In the genomic region with DNA sequence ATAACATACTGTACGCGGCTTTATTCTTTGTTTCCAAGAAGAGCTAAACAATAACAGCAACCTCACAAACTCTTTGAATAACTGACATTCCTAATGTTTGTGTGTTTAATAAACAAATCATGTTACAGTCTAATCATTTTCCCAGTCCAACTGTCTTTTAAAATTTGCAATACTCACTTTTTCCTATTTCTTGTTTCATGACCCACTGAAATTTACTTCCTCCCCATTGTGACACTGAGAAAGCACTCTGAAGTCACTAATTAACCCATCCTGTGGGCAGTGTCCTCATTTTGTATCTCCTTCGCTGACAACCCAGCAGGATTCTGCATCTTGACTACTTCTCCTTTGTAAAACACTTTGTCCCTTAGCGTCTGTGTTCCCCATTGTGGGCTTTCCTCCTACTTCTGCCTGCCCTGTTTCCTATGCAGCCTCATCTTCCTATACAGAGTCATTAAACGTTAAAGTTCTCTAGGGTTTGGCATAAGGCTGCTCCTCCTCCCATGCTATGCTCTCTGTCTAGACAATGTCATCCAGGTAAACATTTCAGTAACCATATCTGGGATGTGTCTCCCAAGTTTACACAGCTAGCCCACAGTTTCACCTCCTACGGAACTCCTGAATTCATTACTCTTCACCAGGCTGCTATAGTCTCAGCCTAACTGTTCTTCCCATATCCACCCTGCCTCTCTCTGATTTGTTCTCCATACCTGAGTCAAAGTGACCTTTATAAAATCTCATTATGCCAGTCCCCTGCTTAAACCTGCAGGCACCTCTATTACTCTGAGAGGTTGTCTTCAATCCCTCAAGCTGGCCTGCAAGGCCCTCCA, we compare ENCODE assay signal across 10 cellular contexts.
DNase-seq lines count a peak whose midpoint lies in the region; ATAC-seq, FAIRE-seq and TF ChIP-seq lines count a peak whose summit lies in the region.
"Had no signal": no experiment of that assay in that cellular context is flagged by ENCODE, and none has a peak within 500 bp of the region (broad histone marks: within the 10 kb centered on the region; RNA-seq: fewer than 3 reads in every experiment).

No MANE protein-coding gene starts in this region.

- no peak overlapping the region for H4K5ac ChIP-seq in mesendoderm (ENCODE audit: low read length)

- no peak overlapping the region for H3K18ac ChIP-seq in mesendoderm (ENCODE audit: low read length)

- no peak overlapping the region for H3K23ac ChIP-seq in mesendoderm (ENCODE audit: low read length)

- H3K36me3 ChIP-seq in Karpas-422 (ENCODE audit: insufficient read depth, low read length) (no peaks in the 10 kb centered on the region), K562 (ENCODE audit: control insufficient read depth, insufficient read depth, low read length) (no peaks in the 10 kb centered on the region), mesendoderm (ENCODE audit: control insufficient read depth, insufficient read depth, low read length) (no peaks in the 10 kb centered on the region)

- H2BK5ac ChIP-seq in mesendoderm (ENCODE audit: low read length) = no peak overlapping the region

- no peak overlapping the region for H3K4me2 ChIP-seq in Karpas-422 (ENCODE audit: low read depth, low read length, poor library complexity, severe bottlenecking)
- peak overlapping the region; percentile 54 for H3K4me2 ChIP-seq in K562 (ENCODE audit: insufficient read depth, low read length)
- no peak overlapping the region for H3K4me2 ChIP-seq in mesendoderm (ENCODE audit: low read length)

- TF ChIP-seq POLR2A in K562 (conservative IDR thresholded peaks at IDR 0.05) = no peak

- peak overlapping the region; percentile 5 for H3K56ac ChIP-seq in mesendoderm (ENCODE audit: low read length)

- H3K9me1 ChIP-seq in K562 (ENCODE audit: control insufficient read depth, insufficient read depth, low read length) = no peaks in the 10 kb centered on the region

- intact Hi-C loops in K562 (cut with micrococcal nuclease) = no loop called here

- CTCF ChIA-PET in K562 (lab: Yijun Ruan, JAX; ENCODE audit: low intra/inter-chr PET ratio) = no interaction called here

- H3K9ac ChIP-seq in Karpas-422 (ENCODE audit: low read length) = no peak overlapping the region
- H3K9ac ChIP-seq in K562 (ENCODE audit: insufficient read depth in 1 of 2, low read depth in 2 of 2, low read length in 2 of 2) = no peak overlapping the region
- no peak overlapping the region for H3K9ac ChIP-seq in mesendoderm (ENCODE audit: low read length)

- H2AFZ ChIP-seq in Karpas-422 (ENCODE audit: low read length) (no peak overlapping the region), K562 (ENCODE audit: low read depth, low read length) (peak overlapping the region; percentile 79)

- H2AK5ac ChIP-seq in mesendoderm (ENCODE audit: low read length) = no peak overlapping the region

- WGBS in K562 (ENCODE audit: insufficient coverage, low coverage, missing lambda C conversion rate) = 47% methylated on average over 6 of the region's 6 CpGs
- no CpG with 5 or more reads among the region's 6 CpGs for WGBS in mesendoderm (ENCODE audit: extremely low coverage, insufficient coverage, low lambda C conversion rate)

- no peaks in the 10 kb centered on the region for H3K79me1 ChIP-seq in mesendoderm (ENCODE audit: low read length)

- DNase-seq in AG08395 (ENCODE audit: low spot score) = peak; percentile 26
- DNase-seq in Karpas-422 = peak; percentile 11
- DNase-seq in K562 (ENCODE audit: extremely low read depth in 1 of 4, low spot score in 3 of 4) = no peak
- DNase-seq in mesendoderm = no peak
- no peak for DNase-seq in HTR-8/SVneo (ENCODE audit: insufficient read length, low spot score)
- DNase-seq in DMS114 treated with DMSO at 0.1 percent for 48 hours (lab: John Stamatoyannopoulos, UW; ENCODE audit: unreplicated experiment) = no peak
- no peak for DNase-seq in amygdala (lab: John Stamatoyannopoulos, UW)
- DNase-seq: activated CD4-positive, alpha-beta T cell treated with anti-CD3 and anti-CD28 coated beads, Interleukin-2, amount 50 U/mL, for 48 hours; NCI-H2107 had no signal

- H2BK15ac ChIP-seq in mesendoderm (replicated peaks; ENCODE audit: low read depth) = no peak overlapping the region

- no peaks in the 10 kb centered on the region for H3K27me3 ChIP-seq in Karpas-422 (ENCODE audit: low read length)
- no peaks in the 10 kb centered on the region for H3K27me3 ChIP-seq in K562 (ENCODE audit: control insufficient read depth in 2 of 2, insufficient read depth in 2 of 2, low read length in 2 of 2)
- H3K27me3 ChIP-seq in mesendoderm (ENCODE audit: insufficient read depth, low read length, poor library complexity) = no peaks in the 10 kb centered on the region

- POLR2A ChIA-PET in K562 (lab: Yijun Ruan, JAX) = no interaction called here

- BruUV-seq in K562 (replicated peaks; lab: Mats Ljungman, UMichigan) = no TSS peak

- in situ Hi-C loops in K562 (cut with MboI) = no loop called here

- H3K4me1 ChIP-seq in Karpas-422 (ENCODE audit: low read length) (peaks cover 12% of the 10 kb centered on the region), K562 (replicated peaks in 1 of 2; ENCODE audit: control insufficient read depth in 2 of 2, insufficient read depth in 2 of 2, low read length in 2 of 2) (peaks cover 0 to 14% of the 10 kb centered on the region in 2 experiments; a peak in 4 of 5 replicates), mesendoderm (ENCODE audit: control insufficient read depth, low read depth, low read length) (peaks cover 5% of the 10 kb centered on the region)

- H2BK120ac ChIP-seq in mesendoderm (ENCODE audit: low read depth, low read length) = no peak overlapping the region

- no peak for TF ChIP-seq EP300 in K562 (IDR thresholded peaks at IDR 0.05; ENCODE audit: low read length)

- no peak overlapping the region for H3K4ac ChIP-seq in mesendoderm (ENCODE audit: low read depth, low read length)

- H3K27ac ChIP-seq in Karpas-422 (ENCODE audit: low read length) (no peak overlapping the region), K562 (ENCODE audit: extremely low read depth, low read depth, low read length) (peak overlapping the region; percentile 45; the same call in 1 of the 3 replicates), mesendoderm (ENCODE audit: low read depth, low read length) (no peak overlapping the region)

- H3K4me3 ChIP-seq in Karpas-422 (ENCODE audit: low read length) (no peak overlapping the region), K562 (no peak overlapping the region), mesendoderm (ENCODE audit: low read length) (no peak overlapping the region)

- TF ChIP-seq CTCF in K562 (IDR thresholded peaks at IDR 0.05 in 2 of 3, conservative IDR thresholded peaks at IDR 0.05 in 1 of 3; ENCODE audit: insufficient read depth in 2 of 3, low read depth in 1 of 3, low read length in 3 of 3) = no peak

- H4K20me1 ChIP-seq in Karpas-422 (ENCODE audit: insufficient read depth, low read depth, low read length) (no peaks in the 10 kb centered on the region), K562 (replicated peaks; ENCODE audit: control insufficient read depth, insufficient read depth, low read length) (no peaks in the 10 kb centered on the region)

- FAIRE-seq in K562 (lab: Jason Lieb, UNC) = no peak
- FAIRE-seq in HTR-8/SVneo (lab: Jason Lieb, UNC) = no peak

- H3K79me2 ChIP-seq in Karpas-422 (ENCODE audit: low read length) (no peaks in the 10 kb centered on the region), K562 (ENCODE audit: control insufficient read depth, insufficient read depth, low read length) (no peaks in the 10 kb centered on the region), mesendoderm (ENCODE audit: control insufficient read depth, insufficient read depth, low read length) (no peaks in the 10 kb centered on the region)

- ATAC-seq in K562 = no peak; the same call in 2 of the 3 replicates
- no peak for ATAC-seq in HG03460 (IDR thresholded peaks at IDR 0.05; ENCODE audit: unreplicated experiment)

- H4K8ac ChIP-seq in mesendoderm (ENCODE audit: low read depth, low read length) = no peak overlapping the region

- TF ChIP-seq RAD21 in K562 (CRISPR knock-in tag; conservative IDR thresholded peaks at IDR 0.05 in 1 of 2, IDR thresholded peaks at IDR 0.05 in 1 of 2) = no peak

- H3K9me3 ChIP-seq in Karpas-422 (ENCODE audit: low read length) (no peaks in the 10 kb centered on the region), K562 (replicated peaks; ENCODE audit: control insufficient read depth, insufficient read depth, low read depth, low read length) (no peaks in the 10 kb centered on the region)

- no peaks in the 10 kb centered on the region for H3K9me2 ChIP-seq in Karpas-422 (replicated peaks; ENCODE audit: insufficient read depth, low read length)

TF ChIP-seq in K562, 482 proteins besides CTCF, POLR2A, EP300 and RAD21:
- no peak for TF ChIP-seq POLR2H (tag; IDR thresholded peaks at IDR 0.05; ENCODE audit: low read depth)
- no peak for TF ChIP-seq ZBTB1 (CRISPR knock-in tag; IDR thresholded peaks at IDR 0.05; ENCODE audit: borderline replicate concordance, low read depth)
- no peak for TF ChIP-seq EWSR1 (IDR thresholded peaks at IDR 0.05; ENCODE audit: borderline replicate concordance, low read depth, partially characterized antibody)
- no peak for TF ChIP-seq ZNF707 (CRISPR knock-in tag; conservative IDR thresholded peaks at IDR 0.05)
- no peak for TF ChIP-seq CBFA2T3 (IDR thresholded peaks at IDR 0.05)
- no peak for TF ChIP-seq ZNF354B (CRISPR knock-in tag; IDR thresholded peaks at IDR 0.05)
- TF ChIP-seq NCOA2 (IDR thresholded peaks at IDR 0.05; ENCODE audit: partially characterized antibody in 2 of 2) = no peak

Comparison
In these comparisons a context has a peak if more than half of its experiments do, and no peak if none do; other contexts are left out.
1. DNase-seq: peak in AG08395 (single experiment) and Karpas-422 (single experiment); none in K562 (0 of 4), mesendoderm (single experiment), HTR-8/SVneo (single experiment), DMS114 treated with DMSO at 0.1 percent for 48 hours (single experiment) and amygdala (0 of 56).